In the genomic region with DNA sequence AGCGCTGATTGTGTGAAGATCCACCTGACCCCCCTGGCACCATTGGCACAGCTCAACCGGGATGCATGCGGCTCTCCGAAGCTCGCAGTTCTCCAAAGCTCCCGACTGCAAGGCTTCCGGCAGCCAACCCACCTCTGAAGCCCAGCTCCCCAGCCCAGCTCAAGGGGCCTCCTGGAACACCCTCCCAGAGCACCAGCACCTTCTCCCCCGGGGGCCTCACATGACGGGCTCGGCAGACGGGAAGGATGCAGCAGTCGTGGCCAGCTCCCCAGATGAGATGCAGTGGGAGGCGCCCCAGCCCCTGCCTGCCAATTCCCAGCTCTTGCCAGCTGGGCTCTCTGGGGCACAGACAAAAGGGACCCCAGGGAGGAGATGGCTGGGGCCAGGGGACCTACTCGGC, we compare ENCODE assay signal across 17 cellular contexts.
DNase-seq lines count a peak whose midpoint lies in the region; ATAC-seq, FAIRE-seq and TF ChIP-seq lines count a peak whose summit lies in the region.
"Had no signal": no experiment of that assay in that cellular context is flagged by ENCODE, and none has a peak within 500 bp of the region (broad histone marks: within the 10 kb centered on the region; RNA-seq: fewer than 3 reads in every experiment).

No MANE protein-coding gene starts in this region.

- SMC1A ChIA-PET in GM12878 (lab: Charles Lee; ENCODE audit: uncharacterized antibody, unreplicated experiment) = no interaction called here

- intact Hi-C loops in Right ventricle myocardium inferior (cut with DNase I) = loop anchor here (10.0 kb wide), 1 partner anchor 114 kb away; no protein-coding TSS in a partner anchor
- intact Hi-C loops in GM12878 (cut with micrococcal nuclease; ENCODE audit: unreplicated experiment) = no loop called here

- H3K27me3 ChIP-seq in cardiac muscle cell (no peaks in the 10 kb centered on the region), GM12878 (replicated peaks in 1 of 2; ENCODE audit: control insufficient read depth in 2 of 2, insufficient read depth in 2 of 2, low read length in 1 of 2) (no peaks in the 10 kb centered on the region; a peak in 1 of 4 replicates), thoracic aorta (replicated peaks; ENCODE audit: insufficient read depth) (no peaks in the 10 kb centered on the region)

- BruUV-seq in GM12878 (replicated peaks; lab: Mats Ljungman, UMichigan) = no TSS peak

- 18% methylated on average over 13 of the region's 14 CpGs for WGBS in GM12878 (ENCODE audit: insufficient coverage, insufficient replicate concordance, low lambda C conversion rate, missing lambda C conversion rate)
- 80 to 85% methylated on average over 9 to 12 of the region's 14 CpGs for WGBS in mesodermal cell (ENCODE audit: insufficient coverage in 2 of 2), 2 experiments

- H3K27ac Mint-ChIP-seq in stimulated activated naive B cell treated with anti-CD40 and anti-IgM and Interleukin-4, amounts not matched to agents 10 μg/mL and 1 μg/mL and 100 μg/mL, for 72 hours = no peak overlapping the region
- H3K27ac Mint-ChIP-seq: CD4-positive, CD25-positive, alpha-beta regulatory T cell had no signal

- TF ChIP-seq CTCF in cardiac muscle cell (IDR thresholded peaks at IDR 0.05; ENCODE audit: low read depth, low read length) (no peak), GM12878 (IDR thresholded peaks at IDR 0.05 in 2 of 3, conservative IDR thresholded peaks at IDR 0.05 in 1 of 3; ENCODE audit: control insufficient read depth in 2 of 3, extremely low read depth in 1 of 3, insufficient read depth in 1 of 3, low read depth in 3 of 3, low read length in 3 of 3) (no peak), thoracic aorta (IDR thresholded peaks at IDR 0.05) (no peak)

- H3K27ac ChIP-seq in cardiac muscle cell (peak overlapping the region; percentile 63), GM12878 (ENCODE audit: control insufficient read depth, insufficient read depth) (no peak overlapping the region), mesodermal cell (ENCODE audit: low read depth, low read length, severe bottlenecking) (peak overlapping the region; percentile 90), thoracic aorta (peak overlapping the region; percentile 27 to 53)

- H4K20me1 ChIP-seq in GM12878 (ENCODE audit: control insufficient read depth, insufficient read depth) = no peaks in the 10 kb centered on the region

- RAD21 ChIA-PET in GM12878 (lab: Charles Lee; ENCODE audit: unreplicated experiment) = no interaction called here

- peak overlapping the region; percentile 29; the same call in 1 of the 2 replicates for H2AFZ ChIP-seq in GM12878 (ENCODE audit: control insufficient read depth, low read depth, low read length)

- TF ChIP-seq EP300 in GM12878 (IDR thresholded peaks at IDR 0.05; ENCODE audit: borderline replicate concordance in 1 of 2, control insufficient read depth in 1 of 2, low read depth in 2 of 2, low read length in 2 of 2) = no peak

- peaks cover 2 to 9% of the 10 kb centered on the region in 2 donors for H3K4me1 Mint-ChIP-seq in stimulated activated naive B cell treated with anti-CD40 and anti-IgM and Interleukin-4, amounts not matched to agents 10 μg/mL and 1 μg/mL and 100 μg/mL, for 72 hours
- H3K4me1 Mint-ChIP-seq: CD4-positive, CD25-positive, alpha-beta regulatory T cell had no signal

- H3K4me2 ChIP-seq in GM12878 (ENCODE audit: control insufficient read depth, insufficient read depth) = no peak overlapping the region; the same call in 1 of the 2 replicates

- in situ Hi-C loops in GM12878 (cut with MboI) = no loop called here

- CTCF ChIA-PET in GM12878 (lab: Yijun Ruan, JAX) = no interaction called here

- no peak overlapping the region for H3K4me3 ChIP-seq in cardiac muscle cell
- H3K4me3 ChIP-seq in GM12878 = no peak overlapping the region
- H3K4me3 ChIP-seq in mesodermal cell (ENCODE audit: extremely low read depth, insufficient read depth, low read length, poor library complexity, severe bottlenecking) = no peak overlapping the region
- peak overlapping the region; percentile 44 for H3K4me3 ChIP-seq in thoracic aorta
- H3K4me3 ChIP-seq: HAP-1, skin epidermis had no signal

- TF ChIP-seq RAD21 in GM12878 (IDR thresholded peaks at IDR 0.05; ENCODE audit: insufficient read depth, low read depth, low read length) = no peak

- DNase-seq in cardiac muscle cell (ENCODE audit: low read depth in 1 of 2, low spot score in 1 of 2) (no peak), Right ventricle myocardium inferior (ENCODE audit: missing footprints) (no peak), GM12878 (ENCODE audit: low read depth, low spot score) (no peak), thoracic aorta (ENCODE audit: low spot score) (no peak)
- DNase-seq in activated naive CD4-positive, alpha-beta T cell treated with anti-CD3 and anti-CD28 coated beads, Interleukin-2, amount 50 U/mL, for 16 hours = no peak
- DNase-seq in stimulated activated naive B cell treated with anti-CD40 and anti-IgM and Interleukin-4, amounts not matched to agents 10 μg/mL and 1 μg/mL and 100 μg/mL, for 72 hours = no peak
- DNase-seq in stimulated activated CD4-positive, alpha-beta T cell treated with anti-CD3 and anti-CD28 coated beads, Interleukin-4, amount 100 ng/mL, for 1 hour = no peak
- DNase-seq: activated CD4-positive, CD25-positive, alpha-beta regulatory T cell treated with anti-CD3 and anti-CD28 coated beads, Interleukin-2, amount 50 U/mL, for 72 hours; CD4-positive, CD25-positive, alpha-beta regulatory T cell; NCI-H345; NK-92 treated with Interleukin-12 subunit alpha and Interleukin-12 subunit beta, amount 100 ng/mL, for 24 hours; occipital lobe; stimulated activated CD4-positive, alpha-beta T cell treated with anti-CD3 and anti-CD28 coated beads, Interleukin-4, amount 100 ng/mL, for 24 hours had no signal

- H3K36me3 Mint-ChIP-seq in stimulated activated naive B cell treated with anti-CD40 and anti-IgM and Interleukin-4, amounts not matched to agents 10 μg/mL and 1 μg/mL and 100 μg/mL, for 72 hours = no peaks in the 10 kb centered on the region
- H3K36me3 Mint-ChIP-seq: CD4-positive, CD25-positive, alpha-beta regulatory T cell had no signal

- H3K9me3 ChIP-seq in cardiac muscle cell (ENCODE audit: low read depth) (no peaks in the 10 kb centered on the region), GM12878 (replicated peaks; ENCODE audit: control insufficient read depth, insufficient read depth, low read length) (no peaks in the 10 kb centered on the region), mesodermal cell (ENCODE audit: control insufficient read depth, low read length) (peaks cover 7% of the 10 kb centered on the region), thoracic aorta (no peaks in the 10 kb centered on the region)

- POLR2A ChIA-PET in GM12878 (lab: Charles Lee) = no interaction called here

- H3K4me1 ChIP-seq in cardiac muscle cell (ENCODE audit: low read depth) (peaks cover 24% of the 10 kb centered on the region), GM12878 (ENCODE audit: control insufficient read depth, insufficient read depth, low read length) (peaks cover 20% of the 10 kb centered on the region), mesodermal cell (ENCODE audit: control insufficient read depth, insufficient read depth, low read length, poor library complexity, severe bottlenecking) (peaks cover 35% of the 10 kb centered on the region), thoracic aorta (ENCODE audit: control insufficient read depth in 1 of 2, low read depth in 2 of 2) (peaks cover 22 to 55% of the 10 kb centered on the region in 2 donors)

- peaks cover 0 to 7% of the 10 kb centered on the region in 2 donors for H3K27me3 Mint-ChIP-seq in stimulated activated naive B cell treated with anti-CD40 and anti-IgM and Interleukin-4, amounts not matched to agents 10 μg/mL and 1 μg/mL and 100 μg/mL, for 72 hours
- H3K27me3 Mint-ChIP-seq: CD4-positive, CD25-positive, alpha-beta regulatory T cell had no signal

- no peaks in the 10 kb centered on the region for H3K79me2 ChIP-seq in GM12878 (ENCODE audit: control insufficient read depth, insufficient read depth, low read length)

- H3K36me3 ChIP-seq in cardiac muscle cell = no peaks in the 10 kb centered on the region
- H3K36me3 ChIP-seq in GM12878 (ENCODE audit: control insufficient read depth in 2 of 2, insufficient read depth in 2 of 2, low read length in 1 of 2) = no peaks in the 10 kb centered on the region
- peaks cover 30% of the 10 kb centered on the region for H3K36me3 ChIP-seq in mesodermal cell (ENCODE audit: control insufficient read depth, insufficient read depth, low read length)
- peaks cover 11% of the 10 kb centered on the region for H3K36me3 ChIP-seq in thoracic aorta
- H3K36me3 ChIP-seq: HAP-1 had no signal

- no peaks in the 10 kb centered on the region for H3K9me3 Mint-ChIP-seq in stimulated activated naive B cell treated with anti-CD40 and anti-IgM and Interleukin-4, amounts not matched to agents 10 μg/mL and 1 μg/mL and 100 μg/mL, for 72 hours

- no peak overlapping the region for H3K9ac ChIP-seq in GM12878 (ENCODE audit: control insufficient read depth, insufficient read depth, low read length)

- no peak for FAIRE-seq in GM12878 (lab: Jason Lieb, UNC)

- H3K4me3 Mint-ChIP-seq in stimulated activated naive B cell treated with anti-CD40 and anti-IgM and Interleukin-4, amounts not matched to agents 10 μg/mL and 1 μg/mL and 100 μg/mL, for 72 hours = no peak overlapping the region
- H3K4me3 Mint-ChIP-seq: CD4-positive, CD25-positive, alpha-beta regulatory T cell had no signal

- ATAC-seq in Right ventricle myocardium inferior (no peak), GM12878 (no peak), thoracic aorta (ENCODE audit: insufficient number of reproducible peaks, low FRiP score, low read depth) (no peak)
- no peak for ATAC-seq in stimulated activated naive B cell treated with anti-CD40 and anti-IgM and Interleukin-4, amounts not matched to agents 10 μg/mL and 1 μg/mL and 100 μg/mL, for 72 hours (replicated peaks)
- ATAC-seq: esophagus mucosa had no signal

- no peak for TF ChIP-seq POLR2A in GM12878 (IDR thresholded peaks at IDR 0.05; ENCODE audit: low read depth, low read length)

TF ChIP-seq in GM12878, 131 proteins besides CTCF, POLR2A, EP300 and RAD21 (continues in another document):
- TF ChIP-seq BMI1 (IDR thresholded peaks at IDR 0.05; ENCODE audit: borderline replicate concordance) (no peak), PML (IDR thresholded peaks at IDR 0.05; ENCODE audit: low read length) (no peak), KDM1A (IDR thresholded peaks at IDR 0.05; ENCODE audit: borderline replicate concordance) (no peak)
- TF ChIP-seq, protein P1, sequence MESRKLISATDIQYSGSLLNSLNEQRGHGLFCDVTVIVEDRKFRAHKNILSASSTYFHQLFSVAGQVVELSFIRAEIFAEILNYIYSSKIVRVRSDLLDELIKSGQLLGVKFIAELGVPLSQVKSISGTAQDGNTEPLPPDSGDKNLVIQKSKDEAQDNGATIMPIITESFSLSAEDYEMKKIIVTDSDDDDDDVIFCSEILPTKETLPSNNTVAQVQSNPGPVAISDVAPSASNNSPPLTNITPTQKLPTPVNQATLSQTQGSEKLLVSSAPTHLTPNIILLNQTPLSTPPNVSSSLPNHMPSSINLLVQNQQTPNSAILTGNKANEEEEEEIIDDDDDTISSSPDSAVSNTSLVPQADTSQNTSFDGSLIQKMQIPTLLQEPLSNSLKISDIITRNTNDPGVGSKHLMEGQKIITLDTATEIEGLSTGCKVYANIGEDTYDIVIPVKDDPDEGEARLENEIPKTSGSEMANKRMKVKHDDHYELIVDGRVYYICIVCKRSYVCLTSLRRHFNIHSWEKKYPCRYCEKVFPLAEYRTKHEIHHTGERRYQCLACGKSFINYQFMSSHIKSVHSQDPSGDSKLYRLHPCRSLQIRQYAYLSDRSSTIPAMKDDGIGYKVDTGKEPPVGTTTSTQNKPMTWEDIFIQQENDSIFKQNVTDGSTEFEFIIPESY (IDR thresholded peaks at IDR 0.05) = no peak
